In the genomic region with DNA sequence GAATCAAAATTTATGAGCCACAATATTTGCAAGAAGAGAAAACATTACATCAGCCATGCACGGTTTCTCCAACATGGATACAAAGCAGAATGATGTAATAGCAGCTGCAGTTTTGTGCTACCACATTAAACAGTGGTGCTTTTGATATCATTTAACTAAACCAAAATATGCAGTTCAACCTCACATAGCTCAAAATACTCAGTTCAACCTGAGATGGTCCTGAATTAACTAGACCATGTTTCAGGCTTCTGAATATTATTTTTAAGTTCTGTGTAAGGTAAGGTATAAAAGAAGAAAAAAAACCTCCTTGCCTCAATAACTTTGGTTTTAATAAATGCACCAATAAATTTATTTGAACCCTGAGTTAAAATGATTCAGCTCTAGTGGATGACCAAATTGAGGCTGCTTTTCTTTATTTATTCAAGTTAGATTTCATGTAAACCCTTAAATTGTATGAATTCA, we compare ENCODE assay signal across 12 cellular contexts. TPM values are rescaled to one million over a fixed set of nuclear protein-coding genes. Genes with fewer than 3 reads are reported as not detected.
DNase-seq lines count a peak whose midpoint lies in the region; ATAC-seq and TF ChIP-seq lines count a peak whose summit lies in the region.
"Had no signal": no experiment of that assay in that cellular context is flagged by ENCODE, and none has a peak within 500 bp of the region (broad histone marks: within the 10 kb centered on the region; RNA-seq: fewer than 3 reads in every experiment).

No MANE protein-coding gene starts in this region.

- peak overlapping the region; percentile 7 for H3K4me2 ChIP-seq in KMS-11

- H3K27me3 ChIP-seq in KMS-11 (ENCODE audit: insufficient read depth, low read depth) (no peaks in the 10 kb centered on the region), kidney epithelial cell (ENCODE audit: control insufficient read depth, insufficient read depth, low read length) (no peaks in the 10 kb centered on the region)
- H3K27me3 ChIP-seq: ascending aorta had no signal

- no peaks in the 10 kb centered on the region for H4K20me1 ChIP-seq in KMS-11 (ENCODE audit: insufficient read depth)

- H3K36me3 ChIP-seq in KMS-11 (ENCODE audit: insufficient read depth) (no peaks in the 10 kb centered on the region), kidney epithelial cell (ENCODE audit: control insufficient read depth, insufficient read depth, low read length) (no peaks in the 10 kb centered on the region)
- H3K36me3 ChIP-seq: ascending aorta had no signal

- H3K9ac ChIP-seq in KMS-11: peak overlapping the region; percentile 25; the same call in 1 of the 2 replicates

- peak overlapping the region; percentile 48 for H3K27ac ChIP-seq in KMS-11
- H3K27ac ChIP-seq: ascending aorta had no signal

- no peak for TF ChIP-seq CTCF in KMS-11 (conservative IDR thresholded peaks at IDR 0.05; ENCODE audit: low read depth, low read length)
- TF ChIP-seq CTCF in kidney epithelial cell (IDR thresholded peaks at IDR 0.05; ENCODE audit: insufficient read depth, low read length, poor library complexity, severe bottlenecking): no peak

- H3K4me3 ChIP-seq in KMS-11 (IDR thresholded peaks at IDR 0.05; ENCODE audit: insufficient read depth, low read depth, low read length): no peak overlapping the region
- no peak overlapping the region for H3K4me3 ChIP-seq in kidney epithelial cell (ENCODE audit: low read depth, low read length)
- H3K4me3 ChIP-seq: ascending aorta had no signal

- H2AFZ ChIP-seq in KMS-11 (ENCODE audit: low read depth): no peak overlapping the region

- DNase-seq in Ammon's horn (ENCODE audit: low spot score) (peak; percentile 58), amniotic epithelial cell (ENCODE audit: low read depth) (peak; percentile 18), kidney epithelial cell (ENCODE audit: low read depth) (peak; percentile 16), 8988T (no peak)
- DNase-seq in stimulated activated CD4-positive, alpha-beta T cell treated with anti-CD3 and anti-CD28 coated beads, Interleukin-4, amount 100 ng/mL, for 1 hour: no peak
- DNase-seq: activated CD4-positive, alpha-beta T cell treated with anti-CD3 and anti-CD28 coated beads, Interleukin-2, amount 50 U/mL, for 4 hours; nephron progenitor cell; PC-3 had no signal

- no peaks in the 10 kb centered on the region for H3K79me2 ChIP-seq in KMS-11 (ENCODE audit: insufficient read depth, low read depth)

- H3K4me1 ChIP-seq in KMS-11 (ENCODE audit: low read depth, poor library complexity, severe bottlenecking): peaks cover 42% of the 10 kb centered on the region
- H3K4me1 ChIP-seq: ascending aorta had no signal

- ATAC-seq in GM18867 (IDR thresholded peaks at IDR 0.05; ENCODE audit: unreplicated experiment) (no peak), HG02678 (IDR thresholded peaks at IDR 0.05; ENCODE audit: unreplicated experiment) (no peak)
- ATAC-seq: PC-3 had no signal

RNA-seq across cellular contexts. Expression of gene TSPYL6, which starts 18.8 kb away (rescaled TPM):
- not detected in 2 replicates for total RNA-seq in kidney epithelial cell
- total RNA-seq: ascending aorta, PC-3 had no signal

Comparison
In these comparisons a context has a peak if more than half of its experiments do, and no peak if none do; other contexts are left out.
1. DNase-seq: peak in Ammon's horn (single experiment), amniotic epithelial cell (single experiment) and kidney epithelial cell (single experiment); none in 8988T (single experiment) and stimulated activated CD4-positive, alpha-beta T cell treated with anti-CD3 and anti-CD28 coated beads, Interleukin-4, amount 100 ng/mL, for 1 hour (single experiment).